Comparison of ENCODE assay signal across 8 cellular contexts in the genomic region with DNA sequence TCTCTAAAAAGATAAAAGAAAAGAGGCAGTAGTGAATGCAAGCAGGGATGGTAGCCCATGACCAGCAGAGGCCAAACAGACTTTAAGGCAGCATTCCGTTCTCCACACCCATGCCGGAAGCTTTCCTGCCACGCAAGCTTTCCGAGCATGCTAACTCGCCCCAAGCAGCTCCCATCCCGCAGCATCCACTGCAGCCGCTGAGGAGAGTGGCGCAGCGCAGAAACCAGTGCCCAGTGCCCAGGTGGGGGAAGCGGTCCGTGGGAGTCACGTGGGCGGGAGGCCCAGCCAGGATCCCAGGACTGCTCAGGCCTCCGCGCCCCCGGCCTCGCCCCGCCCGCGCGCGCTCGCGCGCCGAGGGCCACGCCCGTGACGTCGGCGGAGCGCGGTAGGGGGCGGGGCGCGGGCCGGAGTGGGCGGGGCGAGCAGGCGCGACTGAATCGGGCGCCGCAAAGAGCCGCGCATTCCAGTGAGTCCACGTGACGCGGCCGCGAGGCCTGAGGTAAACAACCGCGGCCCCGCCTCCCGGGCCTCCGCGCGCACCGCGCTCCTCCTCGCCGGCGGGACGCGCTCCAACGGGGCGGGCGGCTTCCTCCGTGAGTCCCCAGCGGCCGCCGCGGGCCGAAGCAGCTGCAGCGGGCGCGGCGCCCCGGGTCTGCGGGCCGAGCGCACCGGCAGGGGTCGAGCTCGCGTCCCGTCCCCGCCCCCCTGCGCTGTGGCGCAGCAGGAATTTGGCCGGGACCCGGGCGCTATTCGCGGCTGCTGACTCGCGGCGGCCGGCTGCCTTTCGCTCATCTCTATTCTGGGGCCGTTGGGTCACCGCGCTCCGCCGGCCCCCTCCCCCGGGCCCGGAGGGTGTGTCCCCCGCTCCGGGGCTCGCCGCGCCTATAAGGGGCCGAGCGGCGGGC. TPM values are rescaled to one million over a fixed set of nuclear protein-coding genes. Genes with fewer than 3 reads are reported as not detected.
DNase-seq lines count a peak whose midpoint lies in the region; ATAC-seq and TF ChIP-seq lines count a peak whose summit lies in the region.

A gene with protein sequence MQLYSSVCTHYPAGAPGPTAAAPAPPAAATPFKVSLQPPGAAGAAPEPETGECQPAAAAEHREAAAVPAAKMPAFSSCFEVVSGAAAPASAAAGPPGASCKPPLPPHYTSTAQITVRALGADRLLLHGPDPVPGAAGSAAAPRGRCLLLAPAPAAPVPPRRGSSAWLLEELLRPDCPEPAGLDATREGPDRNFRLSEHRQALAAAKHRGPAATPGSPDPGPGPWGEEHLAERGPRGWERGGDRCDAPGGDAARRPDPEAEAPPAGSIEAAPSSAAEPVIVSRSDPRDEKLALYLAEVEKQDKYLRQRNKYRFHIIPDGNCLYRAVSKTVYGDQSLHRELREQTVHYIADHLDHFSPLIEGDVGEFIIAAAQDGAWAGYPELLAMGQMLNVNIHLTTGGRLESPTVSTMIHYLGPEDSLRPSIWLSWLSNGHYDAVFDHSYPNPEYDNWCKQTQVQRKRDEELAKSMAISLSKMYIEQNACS (plus strand): TSS at position 529 of the 905 bp plus-strand sequence. CDS start 383 bp downstream, outside the sequence.

- intact Hi-C loops in activated CD4-positive, alpha-beta T cell treated with anti-CD3 and anti-CD28 coated beads, Interleukin-2, amount 10 ng/mL, durations not matched to agents 24 days and 14 days (cut with micrococcal nuclease): loop anchor here (2.0 to 5.0 kb wide), 4 partner anchors 76 to 1579 kb away; a partner anchor contains a TSS

- H3K27ac ChIP-seq in coronary artery: peak within 1 kb of the TSS; percentile 96 to 99

- H3K27ac Mint-ChIP-seq in activated CD4-positive, alpha-beta T cell treated with anti-CD3 and anti-CD28 coated beads, Interleukin-2, amount 10 ng/mL, durations not matched to agents 24 days and 14 days: peak within 1 kb of the TSS; percentile 86

- H3K9me3 Mint-ChIP-seq in activated CD4-positive, alpha-beta T cell treated with anti-CD3 and anti-CD28 coated beads, Interleukin-2, amount 10 ng/mL, durations not matched to agents 24 days and 14 days: no peaks in the 10 kb centered on the region

- no peak for TF ChIP-seq CTCF in coronary artery (IDR thresholded peaks at IDR 0.05)

- H3K4me3 ChIP-seq in coronary artery: peak within 1 kb of the TSS; percentile 85

- peak; percentile 96 for DNase-seq in Ammon's horn (ENCODE audit: low spot score)
- peak; percentile 56 for DNase-seq in NCI-H446 treated with DMSO at 0.1 percent for 48 hours (lab: John Stamatoyannopoulos, UW)
- DNase-seq in activated CD4-positive, alpha-beta T cell treated with anti-CD3 and anti-CD28 coated beads, Interleukin-2, amount 10 ng/mL, durations not matched to agents 24 days and 14 days: peak; percentile 99
- peak; percentile 95 for DNase-seq in coronary artery (ENCODE audit: low spot score)
- peak; percentile 98 for DNase-seq in left lobe of liver (ENCODE audit: low spot score)
- peak; percentile 95 to 96 for DNase-seq in stimulated activated CD4-positive, alpha-beta T cell treated with anti-CD3 and anti-CD28 coated beads, Interleukin-2, amount 100 ng/mL, for 24 hours

- H3K36me3 Mint-ChIP-seq in activated CD4-positive, alpha-beta T cell treated with anti-CD3 and anti-CD28 coated beads, Interleukin-2, amount 10 ng/mL, durations not matched to agents 24 days and 14 days (ENCODE audit: low read depth): peaks cover 25% of the 10 kb centered on the region

- peaks cover 39% of the 10 kb centered on the region for H3K4me1 Mint-ChIP-seq in activated CD4-positive, alpha-beta T cell treated with anti-CD3 and anti-CD28 coated beads, Interleukin-2, amount 10 ng/mL, durations not matched to agents 24 days and 14 days

- H3K4me3 Mint-ChIP-seq in activated CD4-positive, alpha-beta T cell treated with anti-CD3 and anti-CD28 coated beads, Interleukin-2, amount 10 ng/mL, durations not matched to agents 24 days and 14 days: peak within 1 kb of the TSS; percentile 96

- ATAC-seq in GM19043 (IDR thresholded peaks at IDR 0.05; ENCODE audit: low read depth, unreplicated experiment): peak; percentile 80
- ATAC-seq in HG03354 (IDR thresholded peaks at IDR 0.05; ENCODE audit: poor library complexity, severe bottlenecking, unreplicated experiment): peak; percentile 82
- peak; percentile 89 for ATAC-seq in left lobe of liver

- no peaks in the 10 kb centered on the region for H3K27me3 Mint-ChIP-seq in activated CD4-positive, alpha-beta T cell treated with anti-CD3 and anti-CD28 coated beads, Interleukin-2, amount 10 ng/mL, durations not matched to agents 24 days and 14 days

RNA-seq across cellular contexts. Expression of the gene that starts here (rescaled TPM):
- total RNA-seq in activated CD4-positive, alpha-beta T cell treated with anti-CD3 and anti-CD28 coated beads, Interleukin-2, amount 10 ng/mL, durations not matched to agents 24 days and 14 days: 12.6 and 12.8 TPM in 2 replicates
- total RNA-seq in left lobe of liver: 5.2 TPM

Comparison
In these comparisons a context has a peak if more than half of its experiments do, and no peak if none do; other contexts are left out.
1. Peak in every context shown above with its lines: DNase-seq, ATAC-seq, H3K4me3 ChIP-seq and H3K27ac ChIP-seq.